1 cellular context compared by ENCODE assay signal in the genomic region with DNA sequence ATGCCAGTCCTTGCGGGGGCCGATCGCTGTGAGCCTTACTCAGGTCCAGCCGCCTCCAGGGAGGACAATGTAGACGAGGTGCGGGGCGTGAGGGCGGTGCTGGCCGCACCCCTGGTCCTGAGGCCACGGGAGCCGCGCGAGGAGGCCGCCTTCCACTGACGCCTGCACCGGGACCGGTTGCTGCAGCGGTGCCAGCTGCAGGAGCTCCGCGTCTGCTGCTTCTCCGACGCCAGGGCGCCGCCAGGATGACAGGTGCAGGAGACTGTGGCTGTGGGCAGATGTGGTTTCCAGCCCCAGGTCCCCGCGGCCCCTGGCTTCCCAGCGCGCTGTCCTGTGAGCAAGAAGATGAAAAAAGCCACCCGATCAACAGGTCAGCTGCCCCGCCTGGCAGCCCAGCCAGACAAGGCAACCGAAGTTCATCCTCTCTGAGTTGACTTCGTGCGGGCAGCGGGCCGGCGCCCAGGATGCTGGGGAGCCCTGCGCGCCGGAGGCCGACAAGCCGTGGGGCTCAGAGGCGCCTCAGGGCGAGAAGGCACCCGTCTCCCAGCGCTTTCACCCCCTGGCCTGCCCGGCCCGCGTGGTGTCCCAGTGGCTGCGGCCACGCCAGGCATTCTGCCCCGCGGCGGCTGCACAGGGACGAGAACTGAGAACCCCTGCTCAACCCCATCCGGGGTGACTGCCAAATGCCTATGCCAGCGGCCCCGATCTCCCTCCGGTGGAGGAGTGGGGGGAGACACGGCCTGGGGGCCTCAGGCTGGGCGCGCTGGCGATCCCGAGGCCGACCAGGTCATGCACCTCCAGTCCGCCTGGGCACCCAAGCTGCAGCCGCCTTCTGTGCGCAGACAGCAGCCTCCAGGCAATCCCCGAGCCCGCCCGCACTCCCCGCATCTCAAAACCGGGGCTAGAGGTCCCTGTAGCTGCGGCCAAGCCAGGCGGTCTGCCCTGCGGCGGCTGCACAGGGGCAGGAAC.
TF ChIP-seq lines count a peak whose summit lies in the region.

No MANE protein-coding gene starts in this region.

TF ChIP-seq in GM12891, 5 proteins besides CTCF, POLR2A, EP300 and RAD21 (continued from another document):
- no peak for TF ChIP-seq TAF1 (IDR thresholded peaks at IDR 0.05; ENCODE audit: low read depth, low read length)
